ENCODE assay signal across 14 cellular contexts in the genomic region with DNA sequence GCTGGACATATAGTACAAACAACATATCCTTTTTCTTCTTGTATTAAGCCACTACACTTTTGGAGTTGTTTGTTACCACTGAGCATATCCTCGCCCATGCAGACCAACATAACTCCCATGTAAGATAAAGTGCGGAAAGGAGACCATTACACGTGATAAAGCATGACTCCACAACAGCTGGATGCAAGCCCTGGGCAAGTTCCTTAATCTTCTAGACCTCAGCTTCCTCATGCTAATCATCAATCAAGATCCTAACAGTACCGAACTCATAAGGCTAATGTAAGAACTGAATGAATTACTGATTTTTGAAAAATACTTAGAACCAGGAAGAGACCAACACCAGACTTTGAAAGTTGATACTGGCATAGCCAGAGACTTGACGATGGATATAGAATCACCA. TPM values are rescaled to one million over a fixed set of nuclear protein-coding genes. Genes with fewer than 3 reads are reported as not detected.
A peak's percentile ranks its signal among the peaks of the same experiment; 100 is the strongest.
DNase-seq lines count a peak whose midpoint lies in the region; ATAC-seq and TF ChIP-seq lines count a peak whose summit lies in the region.
"Had no signal": no experiment of that assay in that cellular context is flagged by ENCODE, and none has a peak within 500 bp of the region (broad histone marks: within the 10 kb centered on the region; RNA-seq: fewer than 3 reads in every experiment).

No MANE protein-coding gene starts in this region.

- peaks cover 95% of the 10 kb centered on the region for H3K36me3 ChIP-seq in CD4-positive, CD25-positive, alpha-beta regulatory T cell (ENCODE audit: control insufficient read depth, insufficient read depth, low read length)
- peaks cover 66% of the 10 kb centered on the region for H3K36me3 ChIP-seq in IMR-90 (ENCODE audit: control insufficient read depth, insufficient read depth, low read length)
- peaks cover 98% of the 10 kb centered on the region for H3K36me3 ChIP-seq in lower lobe of right lung

- no peaks in the 10 kb centered on the region for H3K9me3 ChIP-seq in CD4-positive, CD25-positive, alpha-beta regulatory T cell (ENCODE audit: control insufficient read depth in 2 of 2, low read length in 2 of 2)
- H3K9me3 ChIP-seq in IMR-90 (ENCODE audit: control insufficient read depth, insufficient read depth, low read length), result no peaks in the 10 kb centered on the region
- no peaks in the 10 kb centered on the region for H3K9me3 ChIP-seq in lower lobe of right lung
- H3K9me3 ChIP-seq: esophagus squamous epithelium, thoracic aorta had no signal

- H4K5ac ChIP-seq in IMR-90 (ENCODE audit: low read depth, low read length), result no peak overlapping the region

- no peak overlapping the region for H3K18ac ChIP-seq in IMR-90 (ENCODE audit: low read depth, low read length)

- TF ChIP-seq POLR2A in IMR-90 (IDR thresholded peaks at IDR 0.05; ENCODE audit: low read depth, low read length), result no peak

- POLR2A ChIA-PET in IMR-90 (lab: Charles Lee; ENCODE audit: unreplicated experiment), result interaction anchor here (0.6 kb wide), 1 partner anchor 71 kb away, joined by 3 read pairs; no protein-coding TSS in a partner anchor
- POLR2A ChIA-PET in activated CD4-positive, alpha-beta memory T cell treated with anti-CD3 and anti-CD28 coated beads for 36 hours (lab: Charles Lee), result no interaction called here

- no peak overlapping the region for H3K27ac ChIP-seq in CD4-positive, CD25-positive, alpha-beta regulatory T cell (ENCODE audit: insufficient read depth, low read length, poor library complexity, severe bottlenecking)
- peak overlapping the region; percentile 61; the same call in 1 of the 2 replicates for H3K27ac ChIP-seq in IMR-90 (ENCODE audit: insufficient read depth, low read length)
- H3K27ac ChIP-seq in lower lobe of right lung, result peak overlapping the region; percentile 15
- H3K27ac ChIP-seq: RWPE1, thoracic aorta had no signal

- peak overlapping the region; percentile 9 for H2BK5ac ChIP-seq in IMR-90 (ENCODE audit: low read depth, low read length, poor library complexity, severe bottlenecking)

- H2BK120ac ChIP-seq in IMR-90 (ENCODE audit: low read depth, low read length), result no peak overlapping the region

- CTCF ChIA-PET in IMR-90 (lab: Yijun Ruan, JAX), result no interaction called here
- CTCF ChIA-PET in activated CD4-positive, alpha-beta memory T cell treated with anti-CD3 and anti-CD28 coated beads for 36 hours (lab: Charles Lee), result no interaction called here

- H4K91ac ChIP-seq in IMR-90 (ENCODE audit: insufficient read depth, low read depth, low read length), result no peak overlapping the region

- H3K23ac ChIP-seq in IMR-90 (ENCODE audit: low read depth, low read length), result peak overlapping the region; percentile 64; the same call in 1 of the 2 replicates

- H3K4me1 Mint-ChIP-seq in CD4-positive, CD25-positive, alpha-beta regulatory T cell, result peaks cover 0 to 19% (median 10%) of the 10 kb centered on the region in 4 donors
- H3K4me1 Mint-ChIP-seq in activated CD4-positive, alpha-beta memory T cell treated with anti-CD3 and anti-CD28 coated beads for 36 hours (ENCODE audit: low read depth), result peaks cover 16% of the 10 kb centered on the region

- no peaks in the 10 kb centered on the region for H3K27me3 Mint-ChIP-seq in CD4-positive, CD25-positive, alpha-beta regulatory T cell
- H3K27me3 Mint-ChIP-seq in activated CD4-positive, alpha-beta memory T cell treated with anti-CD3 and anti-CD28 coated beads for 36 hours, result no peaks in the 10 kb centered on the region
- H3K27me3 Mint-ChIP-seq: naive B cell had no signal

- peaks cover 48 to 68% of the 10 kb centered on the region in 2 experiments for H3K79me1 ChIP-seq in IMR-90 (ENCODE audit: low read depth in 1 of 2, low read length in 2 of 2)

- no peak overlapping the region for H3K4me3 Mint-ChIP-seq in CD4-positive, CD25-positive, alpha-beta regulatory T cell
- no peak overlapping the region for H3K4me3 Mint-ChIP-seq in activated CD4-positive, alpha-beta memory T cell treated with anti-CD3 and anti-CD28 coated beads for 36 hours
- H3K4me3 Mint-ChIP-seq: naive B cell had no signal

- TF ChIP-seq CTCF in IMR-90 (conservative IDR thresholded peaks at IDR 0.05; ENCODE audit: low read depth, low read length) (no peak), lower lobe of right lung (IDR thresholded peaks at IDR 0.05) (no peak)

- peaks cover 15% of the 10 kb centered on the region for H3K9me1 ChIP-seq in IMR-90 (ENCODE audit: insufficient read depth, low read length)

- H2AFZ ChIP-seq in IMR-90 (replicated peaks; ENCODE audit: low read length, poor library complexity), result no peak overlapping the region

- dilution Hi-C loops in IMR-90 (cut with HindIII; ENCODE audit: low sequenced_read_pairs, unreplicated experiment), result no loop called here

- H3K4me3 ChIP-seq in CD4-positive, CD25-positive, alpha-beta regulatory T cell (ENCODE audit: low read depth, low read length), result no peak overlapping the region
- H3K4me3 ChIP-seq in IMR-90 (ENCODE audit: insufficient read depth, low read depth, low read length), result no peak overlapping the region
- no peak overlapping the region for H3K4me3 ChIP-seq in lower lobe of right lung
- H3K4me3 ChIP-seq: esophagus squamous epithelium, thoracic aorta had no signal

- no CpG with 5 or more reads among the region's 5 CpGs for WGBS in IMR-90 (ENCODE audit: extremely low coverage in 2 of 2, insufficient read length in 1 of 2), 2 experiments

- no peak for ATAC-seq in CD4-positive, CD25-positive, alpha-beta regulatory T cell (ENCODE audit: low read depth in 2 of 2)
- ATAC-seq in IMR-90 (ENCODE audit: low read depth) (no peak), lower lobe of right lung (peak; percentile 66 to 74), HG03045 (IDR thresholded peaks at IDR 0.05; ENCODE audit: unreplicated experiment) (no peak), GM18520 (IDR thresholded peaks at IDR 0.05; ENCODE audit: unreplicated experiment) (no peak)

- no peak overlapping the region for H3K56ac ChIP-seq in IMR-90 (ENCODE audit: extremely low read depth, insufficient read depth, low read length)

- H2AK5ac ChIP-seq in IMR-90 (ENCODE audit: low read depth, low read length), result no peak overlapping the region

- H2BK15ac ChIP-seq in IMR-90 (ENCODE audit: low read depth, low read length), result no peak overlapping the region

- no peaks in the 10 kb centered on the region for H3K9me3 Mint-ChIP-seq in CD4-positive, CD25-positive, alpha-beta regulatory T cell
- no peaks in the 10 kb centered on the region for H3K9me3 Mint-ChIP-seq in activated CD4-positive, alpha-beta memory T cell treated with anti-CD3 and anti-CD28 coated beads for 36 hours
- H3K9me3 Mint-ChIP-seq: naive B cell had no signal

- peak overlapping the region in 2 of 3 donors; percentile 27 to 32 for H3K27ac Mint-ChIP-seq in CD4-positive, CD25-positive, alpha-beta regulatory T cell
- H3K27ac Mint-ChIP-seq in activated CD4-positive, alpha-beta memory T cell treated with anti-CD3 and anti-CD28 coated beads for 36 hours, result peak overlapping the region; percentile 19

- no peaks in the 10 kb centered on the region for H3K27me3 ChIP-seq in CD4-positive, CD25-positive, alpha-beta regulatory T cell (ENCODE audit: control insufficient read depth, insufficient read depth, low read length)
- no peaks in the 10 kb centered on the region for H3K27me3 ChIP-seq in IMR-90 (ENCODE audit: control insufficient read depth, insufficient read depth, low read length)
- no peaks in the 10 kb centered on the region for H3K27me3 ChIP-seq in lower lobe of right lung (ENCODE audit: low read depth)
- H3K27me3 ChIP-seq: esophagus squamous epithelium had no signal

- no TSS peak for BruUV-seq in IMR-90 (replicated peaks; lab: Mats Ljungman, UMichigan)

- no peak for DNase-seq in CD4-positive, CD25-positive, alpha-beta regulatory T cell
- DNase-seq in IMR-90, result no peak
- DNase-seq in activated CD4-positive, alpha-beta memory T cell treated with anti-CD3 and anti-CD28 coated beads for 36 hours, result no peak
- no peak for DNase-seq in lower lobe of right lung
- no peak for DNase-seq in iPS-NIHi11 (ENCODE audit: low spot score)
- no peak for DNase-seq in epidermal melanocyte (ENCODE audit: insufficient read length, low spot score)
- DNase-seq: caudate nucleus, esophagus squamous epithelium, naive B cell had no signal

- peaks cover 60% of the 10 kb centered on the region for H3K36me3 Mint-ChIP-seq in CD4-positive, CD25-positive, alpha-beta regulatory T cell
- peaks cover 55% of the 10 kb centered on the region for H3K36me3 Mint-ChIP-seq in activated CD4-positive, alpha-beta memory T cell treated with anti-CD3 and anti-CD28 coated beads for 36 hours

- 0 out of 2 replicates have a peak overlapping the region, but pooled peaks have one; percentile 10 for H3K4ac ChIP-seq in IMR-90 (ENCODE audit: low read depth, low read length)

- no peak overlapping the region for H2BK20ac ChIP-seq in IMR-90 (ENCODE audit: low read depth, low read length)

- intact Hi-C loops in IMR-90 (cut with micrococcal nuclease), result loop anchor here (5.0 kb wide), 1 partner anchor 102 kb away; a partner anchor contains a TSS
- intact Hi-C loops in activated CD4-positive, alpha-beta memory T cell treated with anti-CD3 and anti-CD28 coated beads for 36 hours (cut with micrococcal nuclease), result no loop called here
- intact Hi-C loops in lower lobe of right lung (cut with DNase I), result no loop called here

- H3K4me2 ChIP-seq in IMR-90 (ENCODE audit: low read depth, low read length), result no peak overlapping the region

- TF ChIP-seq RAD21 in IMR-90 (IDR thresholded peaks at IDR 0.05; ENCODE audit: low read length), result no peak

- no peaks in the 10 kb centered on the region for H3K4me1 ChIP-seq in CD4-positive, CD25-positive, alpha-beta regulatory T cell (ENCODE audit: control insufficient read depth, insufficient read depth, low read length, poor library complexity, severe bottlenecking)
- peaks cover 10% of the 10 kb centered on the region for H3K4me1 ChIP-seq in IMR-90 (ENCODE audit: control insufficient read depth, insufficient read depth, low read length)
- H3K4me1 ChIP-seq in lower lobe of right lung, result peaks cover 14% of the 10 kb centered on the region

- in situ Hi-C loops in IMR-90 (cut with MboI; ENCODE audit: low sequenced_read_pairs), result no loop called here

- peaks cover 19% of the 10 kb centered on the region for H4K20me1 ChIP-seq in IMR-90 (ENCODE audit: insufficient read depth, low read length)

- H4K8ac ChIP-seq in IMR-90 (ENCODE audit: low read depth in 2 of 2, low read length in 2 of 2), result no peak overlapping the region

- no peak overlapping the region for H3K9ac ChIP-seq in IMR-90 (ENCODE audit: low read depth, low read length)

- no peak overlapping the region for H2AK9ac ChIP-seq in IMR-90 (replicated peaks; ENCODE audit: low read depth, low read length, poor library complexity)

- peak overlapping the region; percentile 50 for H3K14ac ChIP-seq in IMR-90 (replicated peaks; ENCODE audit: low read depth, low read length)

TF ChIP-seq in IMR-90, 13 proteins besides CTCF, POLR2A, EP300 and RAD21 (continues in another document):
- TF ChIP-seq RCOR1 (IDR thresholded peaks at IDR 0.05; ENCODE audit: insufficient replicate concordance, low read length), result no peak

RNA-seq across cellular contexts. Expression of a gene that starts 47.0 kb away (rescaled TPM):
- total RNA-seq in CD4-positive, CD25-positive, alpha-beta regulatory T cell, result not detected
- under 1 TPM in 1 of 4 donors, not detected in 3; 0.15 TPM for polyA plus RNA-seq in CD4-positive, CD25-positive, alpha-beta regulatory T cell
- total RNA-seq in IMR-90 (2012; rRNA removed) (not detected in 2 replicates), lower lobe of right lung (0.30 TPM)
- not detected in 2 replicates for polyA plus RNA-seq in IMR-90 (2012; rRNA removed)
- polyA plus RNA-seq in IMR-90 (2012; cell fraction: cytosol; rRNA removed), result not detected in 2 replicates
- 0.05 TPM in 1 of 2 replicates, not detected in the other for polyA plus RNA-seq in IMR-90 (2012; cell fraction: nucleus; rRNA removed; ENCODE audit: low replicate concordance)
- total RNA-seq in activated CD4-positive, alpha-beta memory T cell treated with anti-CD3 and anti-CD28 coated beads for 36 hours, result under 1 TPM; 0.26 to 0.44 TPM
- total RNA-seq: M059J had no signal

Comparison
In these comparisons a context has a peak if more than half of its experiments do, and no peak if none do; other contexts are left out.
1. ATAC-seq: peak in lower lobe of right lung (2 of 2); none in CD4-positive, CD25-positive, alpha-beta regulatory T cell (0 of 2), IMR-90 (single experiment), HG03045 (single experiment) and GM18520 (single experiment).